In genomic region chr2:20013061-20013721, GRCh38 we compare ENCODE assay signal across 1 cellular context.
A peak's percentile ranks its signal among the peaks of the same experiment; 100 is the strongest.
TF ChIP-seq lines count a peak whose summit lies in the region.

No MANE protein-coding gene starts in this region.

TF ChIP-seq in HepG2, 621 proteins besides CTCF, POLR2A, EP300 and RAD21 (continued from another document and continues in another):
- TF ChIP-seq TFDP2 (CRISPR knock-in tag; IDR thresholded peaks at IDR 0.05) (no peak; the same call in 1 of the 2 replicates), ZNF766 (CRISPR knock-in tag; IDR thresholded peaks at IDR 0.05; ENCODE audit: borderline replicate concordance) (no peak), ZNF674 (CRISPR knock-in tag; IDR thresholded peaks at IDR 0.05; ENCODE audit: low read depth) (no peak), ATF2 (CRISPR knock-in tag; IDR thresholded peaks at IDR 0.05) (no peak), ADNP (CRISPR knock-in tag; IDR thresholded peaks at IDR 0.05) (no peak), MIER3 (CRISPR knock-in tag; IDR thresholded peaks at IDR 0.05; ENCODE audit: borderline replicate concordance) (no peak), ZNF780A (CRISPR knock-in tag; IDR thresholded peaks at IDR 0.05) (peak; percentile 11; the same call in 1 of the 2 replicates), MTA1 (CRISPR knock-in tag; IDR thresholded peaks at IDR 0.05; ENCODE audit: borderline replicate concordance) (no peak), HES4 (CRISPR knock-in tag; IDR thresholded peaks at IDR 0.05; ENCODE audit: borderline replicate concordance) (no peak), SAP130 (CRISPR knock-in tag; IDR thresholded peaks at IDR 0.05; ENCODE audit: low read depth) (no peak; the same call in 1 of the 2 replicates), ZNF430 (CRISPR knock-in tag; IDR thresholded peaks at IDR 0.05) (no peak), SMAD3 (CRISPR knock-in tag; IDR thresholded peaks at IDR 0.05) (no peak), ZFYVE20 (CRISPR knock-in tag; IDR thresholded peaks at IDR 0.05; ENCODE audit: borderline replicate concordance, low read depth) (no peak), KLF11 (CRISPR knock-in tag; IDR thresholded peaks at IDR 0.05) (no peak), MIXL1 (CRISPR knock-in tag; IDR thresholded peaks at IDR 0.05) (no peak), ZNF225 (CRISPR knock-in tag; IDR thresholded peaks at IDR 0.05) (no peak), STAT5B (CRISPR knock-in tag; IDR thresholded peaks at IDR 0.05) (no peak), SAFB2 (CRISPR knock-in tag; IDR thresholded peaks at IDR 0.05; ENCODE audit: borderline replicate concordance, low read depth) (no peak), ZNF569 (CRISPR knock-in tag; IDR thresholded peaks at IDR 0.05; ENCODE audit: borderline replicate concordance) (no peak), GTF3A (CRISPR knock-in tag; conservative IDR thresholded peaks at IDR 0.05) (no peak), DDIT3 (CRISPR knock-in tag; IDR thresholded peaks at IDR 0.05) (no peak), ZNF562 (CRISPR knock-in tag; IDR thresholded peaks at IDR 0.05; ENCODE audit: borderline replicate concordance) (no peak), ZNF20 (CRISPR knock-in tag; IDR thresholded peaks at IDR 0.05) (no peak), ZNF639 (CRISPR knock-in tag; conservative IDR thresholded peaks at IDR 0.05) (0 out of 2 replicates have a peak, but pooled peaks have one; percentile 50), ERF (CRISPR knock-in tag; IDR thresholded peaks at IDR 0.05) (0 out of 2 replicates have a peak, but pooled peaks have one; percentile 24), ZNF607 (CRISPR knock-in tag; IDR thresholded peaks at IDR 0.05; ENCODE audit: borderline replicate concordance) (peak; percentile 28; the same call in 1 of the 2 replicates), AFF4 (CRISPR knock-in tag; IDR thresholded peaks at IDR 0.05) (no peak), RBM22 (optimal IDR thresholded peaks at IDR 0.05; ENCODE audit: low read length) (no peak), RBM39 (IDR thresholded peaks at IDR 0.05; ENCODE audit: low read depth, low read length, poor library complexity, severe bottlenecking) (no peak), ZNF558 (CRISPR knock-in tag; IDR thresholded peaks at IDR 0.05; ENCODE audit: borderline replicate concordance) (no peak), GATA4 (IDR thresholded peaks at IDR 0.05; ENCODE audit: borderline replicate concordance, low read depth) (peak; percentile 76; the same call in 1 of the 2 replicates), NR1H2 (CRISPR knock-in tag; IDR thresholded peaks at IDR 0.05; ENCODE audit: borderline replicate concordance, low read depth) (no peak), TFAP4 (IDR thresholded peaks at IDR 0.05; ENCODE audit: borderline replicate concordance, low read depth) (peak; percentile 37; the same call in 1 of the 2 replicates), ZNF326 (CRISPR knock-in tag; IDR thresholded peaks at IDR 0.05; ENCODE audit: borderline replicate concordance) (no peak), RBFOX2 (IDR thresholded peaks at IDR 0.05; ENCODE audit: low read depth, low read length) (no peak), RELA (CRISPR knock-in tag; IDR thresholded peaks at IDR 0.05) (no peak), BORCS8-MEF2B (CRISPR knock-in tag; IDR thresholded peaks at IDR 0.05) (no peak), ZC3H13 (CRISPR knock-in tag; IDR thresholded peaks at IDR 0.05) (no peak), ZFP62 (CRISPR knock-in tag; IDR thresholded peaks at IDR 0.05) (no peak), GPN1 (CRISPR knock-in tag; IDR thresholded peaks at IDR 0.05; ENCODE audit: borderline replicate concordance) (no peak), ZSCAN22 (CRISPR knock-in tag; IDR thresholded peaks at IDR 0.05) (no peak), ZKSCAN8 (CRISPR knock-in tag; IDR thresholded peaks at IDR 0.05; ENCODE audit: borderline replicate concordance) (peak; percentile 22; the same call in 1 of the 2 replicates), MXI1 (IDR thresholded peaks at IDR 0.05; ENCODE audit: borderline replicate concordance, low read depth, low read length) (no peak), RAD51 (IDR thresholded peaks at IDR 0.05; ENCODE audit: borderline replicate concordance) (no peak), KLF6 (CRISPR knock-in tag; IDR thresholded peaks at IDR 0.05) (no peak), ZNF3 (CRISPR knock-in tag; IDR thresholded peaks at IDR 0.05) (no peak), ZNF468 (CRISPR knock-in tag; IDR thresholded peaks at IDR 0.05) (no peak), HNRNPL (IDR thresholded peaks at IDR 0.05; ENCODE audit: low read depth, low read length) (no peak), ZBED4 (CRISPR knock-in tag; IDR thresholded peaks at IDR 0.05; ENCODE audit: borderline replicate concordance) (no peak)
- TF ChIP-seq, protein P1, sequence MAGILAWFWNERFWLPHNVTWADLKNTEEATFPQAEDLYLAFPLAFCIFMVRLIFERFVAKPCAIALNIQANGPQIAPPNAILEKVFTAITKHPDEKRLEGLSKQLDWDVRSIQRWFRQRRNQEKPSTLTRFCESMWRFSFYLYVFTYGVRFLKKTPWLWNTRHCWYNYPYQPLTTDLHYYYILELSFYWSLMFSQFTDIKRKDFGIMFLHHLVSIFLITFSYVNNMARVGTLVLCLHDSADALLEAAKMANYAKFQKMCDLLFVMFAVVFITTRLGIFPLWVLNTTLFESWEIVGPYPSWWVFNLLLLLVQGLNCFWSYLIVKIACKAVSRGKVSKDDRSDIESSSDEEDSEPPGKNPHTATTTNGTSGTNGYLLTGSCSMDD (CRISPR knock-in tag; IDR thresholded peaks at IDR 0.05) = no peak
- TF ChIP-seq, protein P2, sequence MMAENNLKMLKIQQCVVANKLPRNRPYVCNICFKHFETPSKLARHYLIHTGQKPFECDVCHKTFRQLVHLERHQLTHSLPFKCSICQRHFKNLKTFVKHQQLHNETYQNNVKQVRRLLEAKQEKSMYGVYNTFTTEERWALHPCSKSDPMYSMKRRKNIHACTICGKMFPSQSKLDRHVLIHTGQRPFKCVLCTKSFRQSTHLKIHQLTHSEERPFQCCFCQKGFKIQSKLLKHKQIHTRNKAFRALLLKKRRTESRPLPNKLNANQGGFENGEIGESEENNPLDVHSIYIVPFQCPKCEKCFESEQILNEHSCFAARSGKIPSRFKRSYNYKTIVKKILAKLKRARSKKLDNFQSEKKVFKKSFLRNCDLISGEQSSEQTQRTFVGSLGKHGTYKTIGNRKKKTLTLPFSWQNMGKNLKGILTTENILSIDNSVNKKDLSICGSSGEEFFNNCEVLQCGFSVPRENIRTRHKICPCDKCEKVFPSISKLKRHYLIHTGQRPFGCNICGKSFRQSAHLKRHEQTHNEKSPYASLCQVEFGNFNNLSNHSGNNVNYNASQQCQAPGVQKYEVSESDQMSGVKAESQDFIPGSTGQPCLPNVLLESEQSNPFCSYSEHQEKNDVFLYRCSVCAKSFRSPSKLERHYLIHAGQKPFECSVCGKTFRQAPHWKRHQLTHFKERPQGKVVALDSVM (CRISPR knock-in tag; IDR thresholded peaks at IDR 0.05) = no peak
- TF ChIP-seq, protein P3, sequence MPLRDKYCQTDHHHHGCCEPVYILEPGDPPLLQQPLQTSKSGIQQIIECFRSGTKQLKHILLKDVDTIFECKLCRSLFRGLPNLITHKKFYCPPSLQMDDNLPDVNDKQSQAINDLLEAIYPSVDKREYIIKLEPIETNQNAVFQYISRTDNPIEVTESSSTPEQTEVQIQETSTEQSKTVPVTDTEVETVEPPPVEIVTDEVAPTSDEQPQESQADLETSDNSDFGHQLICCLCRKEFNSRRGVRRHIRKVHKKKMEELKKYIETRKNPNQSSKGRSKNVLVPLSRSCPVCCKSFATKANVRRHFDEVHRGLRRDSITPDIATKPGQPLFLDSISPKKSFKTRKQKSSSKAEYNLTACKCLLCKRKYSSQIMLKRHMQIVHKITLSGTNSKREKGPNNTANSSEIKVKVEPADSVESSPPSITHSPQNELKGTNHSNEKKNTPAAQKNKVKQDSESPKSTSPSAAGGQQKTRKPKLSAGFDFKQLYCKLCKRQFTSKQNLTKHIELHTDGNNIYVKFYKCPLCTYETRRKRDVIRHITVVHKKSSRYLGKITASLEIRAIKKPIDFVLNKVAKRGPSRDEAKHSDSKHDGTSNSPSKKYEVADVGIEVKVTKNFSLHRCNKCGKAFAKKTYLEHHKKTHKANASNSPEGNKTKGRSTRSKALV (CRISPR knock-in tag; IDR thresholded peaks at IDR 0.05) = peak; percentile 7; the same call in 1 of the 2 replicates
